ENCODE assay signal across 8 cellular contexts in genomic region chr11:78228467-78228866, GRCh38. TPM values are rescaled to one million over a fixed set of nuclear protein-coding genes. Genes with fewer than 3 reads are reported as not detected.
DNase-seq lines count a peak whose midpoint lies in the region; ATAC-seq and TF ChIP-seq lines count a peak whose summit lies in the region.

No MANE protein-coding gene starts in this region.

- DNase-seq in Ammon's horn (ENCODE audit: low spot score) (peak; percentile 69), NCI-H510A treated with DMSO at 0.1 percent for 48 hours (lab: John Stamatoyannopoulos, UW) (peak; percentile 67), amniotic stem cell (lab: John Stamatoyannopoulos, UW) (peak; percentile 27), iPS DF 19.7 (ENCODE audit: low read depth, low spot score) (peak; percentile 56), stomach (no peak), ecto neural progenitor cell (ENCODE audit: low spot score) (no peak)

- peaks cover 0 to 25% (median 12%) of the 10 kb centered on the region in 4 donors for H3K4me1 ChIP-seq in stomach

- peak in 5 of 7 experiments; percentile 10 to 58 (median 27) for TF ChIP-seq CTCF in stomach (IDR thresholded peaks at IDR 0.05)

- no peak for TF ChIP-seq POLR2A in stomach (IDR thresholded peaks at IDR 0.05)

- peaks cover 6 to 35% (median 33%) of the 10 kb centered on the region in 4 donors for H3K36me3 ChIP-seq in stomach

- ATAC-seq in GM18858 (IDR thresholded peaks at IDR 0.05; ENCODE audit: unreplicated experiment) (peak; percentile 43), HG03521 (IDR thresholded peaks at IDR 0.05; ENCODE audit: unreplicated experiment) (peak; percentile 59)

- no peak for TF ChIP-seq EP300 in stomach (IDR thresholded peaks at IDR 0.05)

- 91 to 99% (median 97%) methylated on average over 3 of the region's 3 CpGs for WGBS in stomach, 5 donors

- intact Hi-C loops in stomach (cut with DNase I; ENCODE audit: low total_unique reads), result loop anchor here (10.0 kb wide), 1 partner anchor 336 kb away; no protein-coding TSS in a partner anchor

- no peak overlapping the region for H3K4me3 ChIP-seq in stomach

- H3K27ac ChIP-seq in stomach, result no peak overlapping the region

- H3K27me3 ChIP-seq in stomach, result no peaks in the 10 kb centered on the region

- no peaks in the 10 kb centered on the region for H3K9me3 ChIP-seq in stomach

RNA-seq across cellular contexts. Expression of gene USP35, which starts 39.7 kb away (rescaled TPM):
- 10 to 100 TPM in 3 of 5 donors, 1 to 10 TPM in 2; 3.3 to 68.4 (median 10.7) TPM for total RNA-seq in stomach
- polyA plus RNA-seq in stomach, result 1 to 10 TPM in 2 of 3 donors, under 1 TPM in 1; 0.61 to 3.4 (median 2.8) TPM

RNA-seq across cellular contexts. Expression of gene KCTD21, which starts 40.0 kb away (rescaled TPM):
- 10 to 100 TPM in 1 of 5 donors, 1 to 10 TPM in 3, not detected in 1; 2.9 to 62.4 (median 4.3) TPM for total RNA-seq in stomach
- 1 to 10 TPM; 2.9 to 4.7 (median 3.7) TPM for polyA plus RNA-seq in stomach

Comparison
In these comparisons a context has a peak if more than half of its experiments do, and no peak if none do; other contexts are left out.
1. DNase-seq: peak in Ammon's horn (single experiment), NCI-H510A treated with DMSO at 0.1 percent for 48 hours (single experiment), amniotic stem cell (single experiment) and iPS DF 19.7 (single experiment); none in stomach (single experiment) and ecto neural progenitor cell (single experiment).